8 cellular contexts compared by ENCODE assay signal in the genomic region with DNA sequence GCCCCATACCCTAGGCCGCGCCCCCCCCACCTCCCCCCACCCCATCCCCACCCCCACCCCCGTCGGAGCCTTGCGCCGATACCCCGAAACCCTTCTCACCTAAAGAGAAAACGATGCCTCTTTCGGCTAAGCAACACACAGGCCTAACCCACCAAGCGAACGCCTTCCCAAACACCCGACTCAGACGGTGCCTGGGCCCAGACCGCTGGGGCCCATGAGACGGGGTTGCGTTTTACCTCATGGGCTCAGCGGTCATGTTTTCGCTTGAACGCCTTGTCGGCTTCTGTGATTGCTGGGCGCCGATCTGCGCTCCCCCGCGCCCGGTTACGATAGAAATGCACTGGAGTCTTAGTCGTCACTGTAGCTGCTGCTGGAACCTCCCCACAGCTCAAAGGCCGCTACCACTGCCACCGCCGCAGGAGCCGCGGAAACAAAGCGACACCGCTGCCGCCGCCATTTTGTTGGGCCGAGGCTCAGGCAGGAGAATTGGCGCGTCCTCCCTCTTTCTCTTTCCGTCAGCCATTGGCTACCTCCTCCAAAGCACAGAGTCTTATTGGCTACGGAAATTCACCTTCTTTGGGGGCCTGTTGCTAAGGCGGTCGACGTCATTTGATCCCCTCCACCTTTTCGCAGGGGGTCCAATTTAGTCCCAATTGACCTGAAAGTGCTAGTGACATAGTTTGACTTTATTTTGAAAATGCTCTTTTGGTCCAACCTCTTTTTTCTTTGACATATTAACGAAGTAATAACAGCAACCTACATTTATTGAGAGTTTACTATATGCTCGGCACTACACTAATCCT. TPM values are rescaled to one million over a fixed set of nuclear protein-coding genes. Genes with fewer than 3 reads are reported as not detected.
DNase-seq lines count a peak whose midpoint lies in the region; TF ChIP-seq lines count a peak whose summit lies in the region.

A gene with protein sequence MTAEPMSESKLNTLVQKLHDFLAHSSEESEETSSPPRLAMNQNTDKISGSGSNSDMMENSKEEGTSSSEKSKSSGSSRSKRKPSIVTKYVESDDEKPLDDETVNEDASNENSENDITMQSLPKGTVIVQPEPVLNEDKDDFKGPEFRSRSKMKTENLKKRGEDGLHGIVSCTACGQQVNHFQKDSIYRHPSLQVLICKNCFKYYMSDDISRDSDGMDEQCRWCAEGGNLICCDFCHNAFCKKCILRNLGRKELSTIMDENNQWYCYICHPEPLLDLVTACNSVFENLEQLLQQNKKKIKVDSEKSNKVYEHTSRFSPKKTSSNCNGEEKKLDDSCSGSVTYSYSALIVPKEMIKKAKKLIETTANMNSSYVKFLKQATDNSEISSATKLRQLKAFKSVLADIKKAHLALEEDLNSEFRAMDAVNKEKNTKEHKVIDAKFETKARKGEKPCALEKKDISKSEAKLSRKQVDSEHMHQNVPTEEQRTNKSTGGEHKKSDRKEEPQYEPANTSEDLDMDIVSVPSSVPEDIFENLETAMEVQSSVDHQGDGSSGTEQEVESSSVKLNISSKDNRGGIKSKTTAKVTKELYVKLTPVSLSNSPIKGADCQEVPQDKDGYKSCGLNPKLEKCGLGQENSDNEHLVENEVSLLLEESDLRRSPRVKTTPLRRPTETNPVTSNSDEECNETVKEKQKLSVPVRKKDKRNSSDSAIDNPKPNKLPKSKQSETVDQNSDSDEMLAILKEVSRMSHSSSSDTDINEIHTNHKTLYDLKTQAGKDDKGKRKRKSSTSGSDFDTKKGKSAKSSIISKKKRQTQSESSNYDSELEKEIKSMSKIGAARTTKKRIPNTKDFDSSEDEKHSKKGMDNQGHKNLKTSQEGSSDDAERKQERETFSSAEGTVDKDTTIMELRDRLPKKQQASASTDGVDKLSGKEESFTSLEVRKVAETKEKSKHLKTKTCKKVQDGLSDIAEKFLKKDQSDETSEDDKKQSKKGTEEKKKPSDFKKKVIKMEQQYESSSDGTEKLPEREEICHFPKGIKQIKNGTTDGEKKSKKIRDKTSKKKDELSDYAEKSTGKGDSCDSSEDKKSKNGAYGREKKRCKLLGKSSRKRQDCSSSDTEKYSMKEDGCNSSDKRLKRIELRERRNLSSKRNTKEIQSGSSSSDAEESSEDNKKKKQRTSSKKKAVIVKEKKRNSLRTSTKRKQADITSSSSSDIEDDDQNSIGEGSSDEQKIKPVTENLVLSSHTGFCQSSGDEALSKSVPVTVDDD (N-terminal part only) (minus strand): TSS at position 471 of the 803 bp plus-strand sequence. CDS start 215 bp downstream, at position 256.

- H2AFZ ChIP-seq in SU-DHL-6 (ENCODE audit: low read depth, low read length, severe bottlenecking) (peak within 1 kb of the TSS; percentile 89), parathyroid adenoma (peak within 1 kb of the TSS; percentile 68)

- peaks cover 2% of the 10 kb centered on the region; the same call in 1 of the 2 replicates for H3K27me3 Mint-ChIP-seq in HFFc6 (ENCODE audit: insufficient read depth)

- no peaks in the 10 kb centered on the region for H3K9me3 Mint-ChIP-seq in HFFc6

- TF ChIP-seq EP300 in tibial nerve (IDR thresholded peaks at IDR 0.05): peak in 1 of 2 donors; percentile 78

- no peaks in the 10 kb centered on the region for H3K9me3 ChIP-seq in SU-DHL-6 (ENCODE audit: insufficient read depth, low read length)
- H3K9me3 ChIP-seq in cardiac muscle cell (ENCODE audit: low read depth): no peaks in the 10 kb centered on the region
- H3K9me3 ChIP-seq in parathyroid adenoma (ENCODE audit: control insufficient read depth, low read length): no peaks in the 10 kb centered on the region
- no peaks in the 10 kb centered on the region for H3K9me3 ChIP-seq in tibial nerve

- peak within 1 kb of the TSS; percentile 100 for H3K4me3 Mint-ChIP-seq in HFFc6

- peak within 1 kb of the TSS; percentile 84 for H3K27ac ChIP-seq in SU-DHL-6 (ENCODE audit: low read depth, low read length)
- peak within 1 kb of the TSS; percentile 98 for H3K27ac ChIP-seq in cardiac muscle cell
- peak within 1 kb of the TSS; percentile 86 for H3K27ac ChIP-seq in parathyroid adenoma
- peak within 1 kb of the TSS; percentile 90 to 95 (median 92) for H3K27ac ChIP-seq in tibial nerve

- H3K27ac Mint-ChIP-seq in HFFc6: peak within 1 kb of the TSS; percentile 100

- H3K4me1 Mint-ChIP-seq in HFFc6 (ENCODE audit: low read depth): peaks cover 26% of the 10 kb centered on the region

- peak in 1 of 2 donors; percentile 53 for TF ChIP-seq POLR2A in tibial nerve (IDR thresholded peaks at IDR 0.05)

- H3K9me2 ChIP-seq in SU-DHL-6 (replicated peaks; ENCODE audit: insufficient read depth, low read length): no peaks in the 10 kb centered on the region

- H3K36me3 Mint-ChIP-seq in HFFc6 (ENCODE audit: low read depth): 0 out of 2 replicates have a peak, but pooled peaks cover 4% of the 10 kb centered on the region

- H3K9ac ChIP-seq in SU-DHL-6 (ENCODE audit: low read length): peak within 1 kb of the TSS; percentile 91
- H3K9ac ChIP-seq in parathyroid adenoma: no peak within 1 kb of the TSS

- H3K4me3 ChIP-seq in SU-DHL-6 (ENCODE audit: insufficient read depth, low read length, poor library complexity, severe bottlenecking) (peak within 1 kb of the TSS; percentile 73), cardiac muscle cell (peak within 1 kb of the TSS; percentile 63), parathyroid adenoma (ENCODE audit: low read depth, low read length) (peak within 1 kb of the TSS; percentile 74), tibial nerve (peak within 1 kb of the TSS; percentile 54 to 70 (median 65))

- WGBS in tibial nerve, 2 donors: 3 to 34% methylated on average over 8 to 48 of the region's 48 CpGs

- H3K36me3 ChIP-seq in SU-DHL-6 (ENCODE audit: low read length) (no peaks in the 10 kb centered on the region), cardiac muscle cell (no peaks in the 10 kb centered on the region), parathyroid adenoma (ENCODE audit: control insufficient read depth, insufficient read depth, low read length) (no peaks in the 10 kb centered on the region), tibial nerve (no peaks in the 10 kb centered on the region)

- H3K79me2 ChIP-seq in SU-DHL-6 (ENCODE audit: insufficient read depth, low read length): peaks cover 52% of the 10 kb centered on the region
- H3K79me2 ChIP-seq in parathyroid adenoma: peaks cover 12% of the 10 kb centered on the region

- DNase-seq in GM04503 (ENCODE audit: low read depth) (peak; percentile 24), HFFc6 (peak; percentile 68), NCI-H1092 (lab: John Stamatoyannopoulos, UW) (peak; percentile 90), cardiac muscle cell (ENCODE audit: low read depth in 1 of 2, low spot score in 1 of 2) (peak; percentile 76 to 84), tibial nerve (ENCODE audit: low spot score in 2 of 2) (peak; percentile 26 to 44)
- DNase-seq in activated naive CD8-positive, alpha-beta T cell treated with anti-CD3 and anti-CD28 coated beads, Interleukin-2, amount 50 U/mL, for 16 hours (ENCODE audit: low read depth, low spot score): peak; percentile 35

- TF ChIP-seq CTCF in HFFc6 (IDR thresholded peaks at IDR 0.05): no peak
- no peak for TF ChIP-seq CTCF in SU-DHL-6 (IDR thresholded peaks at IDR 0.05; ENCODE audit: insufficient read depth, low read length, poor library complexity, severe bottlenecking)
- no peak for TF ChIP-seq CTCF in cardiac muscle cell (IDR thresholded peaks at IDR 0.05; ENCODE audit: low read depth, low read length)
- no peak for TF ChIP-seq CTCF in parathyroid adenoma (IDR thresholded peaks at IDR 0.05)
- no peak for TF ChIP-seq CTCF in tibial nerve (IDR thresholded peaks at IDR 0.05)

- H3K27me3 ChIP-seq in SU-DHL-6 (ENCODE audit: low read length) (no peaks in the 10 kb centered on the region), cardiac muscle cell (no peaks in the 10 kb centered on the region), parathyroid adenoma (ENCODE audit: control insufficient read depth, insufficient read depth, low read length) (no peaks in the 10 kb centered on the region), tibial nerve (no peaks in the 10 kb centered on the region)

- 0 out of 2 replicates have a peak, but pooled peaks cover 4% of the 10 kb centered on the region for H4K20me1 ChIP-seq in SU-DHL-6 (ENCODE audit: low read depth, low read length)

- no peaks in the 10 kb centered on the region for H3F3A ChIP-seq in SU-DHL-6 (ENCODE audit: insufficient read depth)

- no peaks in the 10 kb centered on the region for H3K4me1 ChIP-seq in cardiac muscle cell (ENCODE audit: low read depth)
- H3K4me1 ChIP-seq in parathyroid adenoma: no peaks in the 10 kb centered on the region
- peaks cover 0 to 12% (median 2%) of the 10 kb centered on the region in 4 donors for H3K4me1 ChIP-seq in tibial nerve

- peak within 1 kb of the TSS; percentile 76 for H3K4me2 ChIP-seq in SU-DHL-6 (ENCODE audit: low read depth, low read length, poor library complexity, severe bottlenecking)
- peak within 1 kb of the TSS; percentile 66 for H3K4me2 ChIP-seq in parathyroid adenoma (ENCODE audit: low read length)

RNA-seq across cellular contexts. Expression of the gene that starts here (rescaled TPM):
- 10 to 100 TPM; 49.4 to 65.1 (median 54.5) TPM for total RNA-seq in HFFc6 (2021; fragmentation: NEBNext Ultra II Directional; extraction: Animal tissue kit (Norgen Biotek cat#: 25700))
- total RNA-seq in cardiac muscle cell (72.5 and 87.8 TPM in 2 replicates), tibial nerve (10 to 100 TPM; 78.1 to 96.4 (median 89.6) TPM)
- 76.0 and 85.6 TPM in 2 replicates for polyA plus RNA-seq in cardiac muscle cell

Comparison
In these comparisons a context has a peak if more than half of its experiments do, and no peak if none do; other contexts are left out.
1. Peak in every context shown above with its lines: DNase-seq, H3K4me3 ChIP-seq and H3K27ac ChIP-seq.
2. DNase-seq: peak in every context shown above with its lines; median percentile 90 in NCI-H1092; 80 in cardiac muscle cell; 68 in HFFc6; 35 in activated naive CD8-positive, alpha-beta T cell treated with anti-CD3 and anti-CD28 coated beads, Interleukin-2, amount 50 U/mL, for 16 hours; 35 in tibial nerve; 24 in GM04503.